In the genomic region with DNA sequence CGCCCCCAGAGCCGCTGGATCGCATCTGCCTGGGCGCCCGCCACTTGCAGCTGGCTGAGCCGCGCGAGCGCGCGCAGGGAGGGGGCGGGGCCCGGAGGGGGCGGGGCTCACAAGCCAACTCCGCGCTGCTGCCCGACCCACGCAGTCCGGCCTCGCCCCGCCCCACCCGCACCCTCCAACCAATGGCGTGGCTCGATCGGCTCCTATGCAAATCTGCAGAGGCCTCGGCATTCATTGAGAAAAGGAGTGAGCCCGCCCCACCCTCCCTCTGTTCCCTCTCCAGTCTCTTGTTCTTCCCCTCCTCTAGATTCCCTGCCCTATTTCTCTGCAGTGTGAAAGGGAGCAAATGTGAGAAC, we compare ENCODE assay signal across 8 cellular contexts. TPM values are rescaled to one million over a fixed set of nuclear protein-coding genes. Genes with fewer than 3 reads are reported as not detected.
DNase-seq lines count a peak whose midpoint lies in the region; ATAC-seq and TF ChIP-seq lines count a peak whose summit lies in the region.

A gene (minus strand): TSS at position 27 of the 356 bp plus-strand sequence. CDS start 927 bp downstream, outside the sequence.

- H3K27me3 ChIP-seq in HUES64 (ENCODE audit: insufficient read depth, low read length) (peaks cover 56% of the 10 kb centered on the region), Peyer's patch (peaks cover 0 to 22% of the 10 kb centered on the region in 2 donors), neuron (ENCODE audit: insufficient read depth, low read length) (no peaks in the 10 kb centered on the region)

- H3K27ac ChIP-seq in HUES64 (ENCODE audit: low read depth, low read length), result no peak within 1 kb of the TSS
- H3K27ac ChIP-seq in Peyer's patch, result no peak within 1 kb of the TSS

- peak within 1 kb of the TSS; percentile 84 for H2AFZ ChIP-seq in neuron (ENCODE audit: low read depth, low read length)

- H3K9me3 ChIP-seq in HUES64 (ENCODE audit: insufficient read depth, low read depth, low read length), result no peaks in the 10 kb centered on the region
- peaks cover 0 to 4% (median 0%) of the 10 kb centered on the region in 4 donors for H3K9me3 ChIP-seq in Peyer's patch
- H3K9me3 ChIP-seq in neuron (ENCODE audit: low read length), result no peaks in the 10 kb centered on the region

- TF ChIP-seq CTCF in Peyer's patch (IDR thresholded peaks at IDR 0.05), result no peak

- peak; percentile 88 for DNase-seq in COLO668 (lab: John Stamatoyannopoulos, UW; ENCODE audit: unreplicated experiment)
- DNase-seq in Peyer's patch, result peak; percentile 24 to 72 (median 69)
- peak; percentile 12 for DNase-seq in activated gamma-delta T cell treated with anti-CD3 and anti-CD28 coated beads, Interleukin-2, amount 50 U/mL, for 16 hours (ENCODE audit: low read depth)
- peak; percentile 85 for DNase-seq in foreskin melanocyte
- DNase-seq in superior temporal gyrus (ENCODE audit: extremely low spot score), result peak; percentile 80

- H3K9ac ChIP-seq in HUES64 (ENCODE audit: low read depth, low read length), result no peak within 1 kb of the TSS

- H3K4me3 ChIP-seq in HUES64 (ENCODE audit: low read length) (peak within 1 kb of the TSS; percentile 56), Peyer's patch (peak within 1 kb of the TSS in 3 of 4 donors; percentile 23 to 45 (median 36)), neuron (ENCODE audit: low read length) (peak within 1 kb of the TSS; percentile 52)

- H3K4me1 ChIP-seq in HUES64 (ENCODE audit: insufficient read depth, low read length) (peaks cover 6% of the 10 kb centered on the region; the same call in 1 of the 2 replicates), Peyer's patch (peaks cover 0 to 17% (median 2%) of the 10 kb centered on the region in 4 donors), neuron (ENCODE audit: insufficient read depth, low read length) (peaks cover 38% of the 10 kb centered on the region)

- WGBS in HUES64, result under 1% methylated on average over 27 of the region's 27 CpGs

- no peak for TF ChIP-seq POLR2A in Peyer's patch (IDR thresholded peaks at IDR 0.05)

- H3K36me3 ChIP-seq in HUES64 (ENCODE audit: insufficient read depth, low read length) (no peaks in the 10 kb centered on the region), Peyer's patch (no peaks in the 10 kb centered on the region), neuron (ENCODE audit: insufficient read depth, low read length) (no peaks in the 10 kb centered on the region)

- no peak for ATAC-seq in HG03175 (IDR thresholded peaks at IDR 0.05; ENCODE audit: unreplicated experiment)

RNA-seq across cellular contexts. Expression of the gene that starts here (rescaled TPM):
- polyA plus RNA-seq in HUES64 (2013, experiment 1 of 2), result 0.40 TPM
- polyA plus RNA-seq in HUES64 (2013, experiment 2 of 2), result 0.38 TPM
- 1 to 10 TPM in 2 of 4 donors, under 1 TPM in 1, not detected in 1; 0.88 to 1.3 (median 1.3) TPM for total RNA-seq in Peyer's patch

Comparison
In these comparisons a context has a peak if more than half of its experiments do, and no peak if none do; other contexts are left out.
1. DNase-seq: peak in every context shown above with its lines; median percentile 88 in COLO668; 85 in foreskin melanocyte; 80 in superior temporal gyrus; 69 in Peyer's patch; 12 in activated gamma-delta T cell treated with anti-CD3 and anti-CD28 coated beads, Interleukin-2, amount 50 U/mL, for 16 hours.